Comparison of ENCODE assay signal across 21 cellular contexts in the genomic region with DNA sequence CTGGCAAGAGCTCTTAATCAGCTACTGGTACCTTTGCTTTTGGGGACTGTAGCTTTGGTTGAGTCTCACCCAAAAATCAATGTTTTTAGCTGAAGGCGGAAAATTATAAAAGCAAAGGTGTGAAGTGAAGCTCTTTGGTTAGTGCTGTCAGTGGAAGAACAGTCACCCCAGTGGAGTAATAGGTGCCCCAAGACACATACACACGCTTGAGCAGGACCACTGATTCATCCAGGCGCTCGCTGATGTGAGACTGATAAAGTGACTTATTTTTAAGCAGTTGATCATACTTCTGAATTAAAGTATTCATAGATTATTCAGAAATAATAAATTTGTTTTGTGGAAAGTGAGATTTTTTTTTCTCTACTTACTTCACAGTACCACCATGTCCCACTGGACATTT. TPM values are rescaled to one million over a fixed set of nuclear protein-coding genes. Genes with fewer than 3 reads are reported as not detected.
"Had no signal": no experiment of that assay in that cellular context is flagged by ENCODE, and none has a peak within 500 bp of the region (broad histone marks: within the 10 kb centered on the region; RNA-seq: fewer than 3 reads in every experiment).

No MANE protein-coding gene starts in this region.

- ATAC-seq: esophagus mucosa; gastrocnemius medialis; left colon; left ventricle myocardium superior; naive thymus-derived CD4-positive, alpha-beta T cell; right cardiac atrium had no signal

- H3K4me3 Mint-ChIP-seq: naive thymus-derived CD4-positive, alpha-beta T cell; nephron progenitor cell had no signal

- H3K27ac Mint-ChIP-seq: naive thymus-derived CD4-positive, alpha-beta T cell; nephron progenitor cell had no signal

- H3K9me3 Mint-ChIP-seq: naive thymus-derived CD4-positive, alpha-beta T cell had no signal

- H3K36me3 ChIP-seq: gastrocnemius medialis, suprapubic skin, thyroid gland, upper lobe of left lung, uterus had no signal

- FAIRE-seq: kidney, small intestine had no signal

- DNase-seq: cortex of kidney; dorsolateral prefrontal cortex; effector CD8-positive, alpha-beta T cell; gastrocnemius medialis; kidney; left colon; left ventricle myocardium superior; mesendoderm; naive thymus-derived CD4-positive, alpha-beta T cell; nephron progenitor cell; posterior cingulate gyrus; right cardiac atrium; small intestine; stimulated activated CD4-positive, alpha-beta T cell treated with anti-CD3 and anti-CD28 coated beads, Interleukin-2, amount 100 ng/mL, for 48 hours; stimulated activated naive CD4-positive, alpha-beta T cell treated with Interleukin-2 at 50 U/mL for 16 hours; thyroid gland; upper lobe of left lung; uterus had no signal

- H3K36me3 Mint-ChIP-seq: naive thymus-derived CD4-positive, alpha-beta T cell had no signal

- H3K9me3 ChIP-seq: gastrocnemius medialis, suprapubic skin, thyroid gland, upper lobe of left lung, uterus had no signal

- H3K4me3 ChIP-seq: dorsolateral prefrontal cortex, gastrocnemius medialis, lung, suprapubic skin, thyroid gland, upper lobe of left lung, uterus had no signal

- H3K27ac ChIP-seq: dorsolateral prefrontal cortex, gastrocnemius medialis, suprapubic skin, thyroid gland, upper lobe of left lung, uterus had no signal

- H3K27me3 ChIP-seq: gastrocnemius medialis, suprapubic skin, thyroid gland, upper lobe of left lung, uterus had no signal

RNA-seq across cellular contexts. Expression of a gene that starts 37.1 kb away (rescaled TPM):
- total RNA-seq: naive thymus-derived CD4-positive, alpha-beta T cell had no signal
- polyA plus RNA-seq: naive thymus-derived CD4-positive, alpha-beta T cell had no signal
